Comparison of ENCODE assay signal across 17 cellular contexts in the genomic region with DNA sequence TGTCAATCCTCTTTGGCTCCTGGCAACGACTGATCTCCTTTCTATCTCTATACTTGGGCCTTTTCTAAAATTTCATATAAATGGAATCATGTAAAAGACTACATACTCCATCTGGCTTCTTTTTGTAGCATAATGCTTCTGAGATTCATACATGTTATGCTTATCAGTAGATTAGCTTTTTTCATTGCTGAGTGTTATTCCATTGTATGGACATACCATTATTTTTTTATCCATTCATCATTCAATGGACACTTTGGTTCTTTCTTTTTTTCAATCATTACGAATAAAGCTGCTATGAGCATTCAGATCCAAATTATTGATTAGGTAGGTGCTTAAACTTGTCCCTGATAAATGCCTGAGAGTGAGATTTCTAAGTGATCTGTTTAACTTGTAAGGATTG. TPM values are rescaled to one million over a fixed set of nuclear protein-coding genes. Genes with fewer than 3 reads are reported as not detected.
DNase-seq lines count a peak whose midpoint lies in the region; ATAC-seq and TF ChIP-seq lines count a peak whose summit lies in the region.
"Had no signal": no experiment of that assay in that cellular context is flagged by ENCODE, and none has a peak within 500 bp of the region (broad histone marks: within the 10 kb centered on the region; RNA-seq: fewer than 3 reads in every experiment).

No MANE protein-coding gene starts in this region.

- H3K4me1 ChIP-seq in SK-N-SH (ENCODE audit: control insufficient read depth in 1 of 2, insufficient read depth in 2 of 2, low read depth in 1 of 2, low read length in 1 of 2) (no peaks in the 10 kb centered on the region), MM.1S (ENCODE audit: low read length) (peaks cover 15% of the 10 kb centered on the region)
- H3K4me1 ChIP-seq: A549, Caco-2 had no signal

- POLR2A ChIA-PET in SK-N-SH (lab: Yijun Ruan, JAX) = no interaction called here

- H3K9ac ChIP-seq in SK-N-SH = no peak overlapping the region
- H3K9ac ChIP-seq in MM.1S (ENCODE audit: low read length) = no peak overlapping the region
- H3K9ac ChIP-seq: BLaER1 treated with 17β-estradiol and CSF1 and Interleukin-3, amounts not matched to agents 10 nM and 100 nM had no signal

- no peak for TF ChIP-seq RAD21 in SK-N-SH (IDR thresholded peaks at IDR 0.05; ENCODE audit: low read length)

- no peaks in the 10 kb centered on the region for H3F3A ChIP-seq in SK-N-SH (replicated peaks; ENCODE audit: insufficient read depth)
- peaks cover 15% of the 10 kb centered on the region for H3F3A ChIP-seq in MM.1S (ENCODE audit: insufficient read depth, low read length)

- H3K36me3 ChIP-seq in SK-N-SH (replicated peaks in 1 of 2; ENCODE audit: control insufficient read depth in 1 of 2, insufficient read depth in 2 of 2, low read length in 1 of 2) = no peaks in the 10 kb centered on the region
- H3K36me3 ChIP-seq in MM.1S (replicated peaks; ENCODE audit: insufficient read depth, low read length) = no peaks in the 10 kb centered on the region
- H3K36me3 ChIP-seq: BLaER1 treated with 17β-estradiol and CSF1 and Interleukin-3, amounts not matched to agents 10 nM and 100 nM had no signal

- no peaks in the 10 kb centered on the region for H3K9me2 ChIP-seq in SK-N-SH
- no peaks in the 10 kb centered on the region for H3K9me2 ChIP-seq in MM.1S (replicated peaks; ENCODE audit: insufficient read depth, low read length)

- no peak overlapping the region for H3K4me3 ChIP-seq in SK-N-SH (ENCODE audit: low read depth in 2 of 2, low read length in 1 of 2)
- no peak overlapping the region for H3K4me3 ChIP-seq in MM.1S (ENCODE audit: low read length)
- H3K4me3 ChIP-seq: A549; BLaER1 treated with 17β-estradiol and CSF1 and Interleukin-3, amounts not matched to agents 10 nM and 100 nM; GM12878 had no signal

- TF ChIP-seq CTCF in SK-N-SH (IDR thresholded peaks at IDR 0.05) (no peak), MM.1S (IDR thresholded peaks at IDR 0.05; ENCODE audit: low read length) (no peak)

- no peaks in the 10 kb centered on the region for H4K20me1 ChIP-seq in SK-N-SH (ENCODE audit: insufficient read depth)
- H4K20me1 ChIP-seq in MM.1S (ENCODE audit: insufficient read depth, low read length) = no peaks in the 10 kb centered on the region
- H4K20me1 ChIP-seq: BLaER1 treated with 17β-estradiol and CSF1 and Interleukin-3, amounts not matched to agents 10 nM and 100 nM had no signal

- no peak for ATAC-seq in SK-N-SH treated with all-trans-retinoic acid at 6 μM for 48 hours
- ATAC-seq: A549; CD8-positive, alpha-beta T cell had no signal

- 12% methylated on average over 2 of the region's 2 CpGs for WGBS in SK-N-SH (ENCODE audit: low lambda C conversion rate)

- CTCF ChIA-PET in SK-N-SH (lab: Yijun Ruan, JAX) = interaction anchor here (0.6 kb wide), 1 partner anchor 24 kb away, joined by 3 read pairs; no protein-coding TSS in a partner anchor

- TF ChIP-seq EP300 in SK-N-SH (IDR thresholded peaks at IDR 0.05; ENCODE audit: borderline replicate concordance in 1 of 2, low read depth in 1 of 2, low read length in 1 of 2) = no peak

- no peaks in the 10 kb centered on the region for H3K79me2 ChIP-seq in SK-N-SH (ENCODE audit: insufficient read depth)
- H3K79me2 ChIP-seq in MM.1S (ENCODE audit: low read length) = no peaks in the 10 kb centered on the region

- DNase-seq in SK-N-SH (no peak), MM.1S (no peak), superior temporal gyrus (ENCODE audit: extremely low spot score) (no peak), GM03348 (ENCODE audit: low spot score) (no peak)
- DNase-seq: AML-193; Caco-2; Calu3; CD4-positive, alpha-beta T cell; CD8-positive, alpha-beta T cell; DMS79 treated with DMSO at 0.1 percent for 48 hours; GF-D8 had no signal

- H2AFZ ChIP-seq in SK-N-SH (ENCODE audit: low read depth) = no peak overlapping the region
- no peak overlapping the region for H2AFZ ChIP-seq in MM.1S (ENCODE audit: low read length)

- no peak overlapping the region for H3K27ac ChIP-seq in SK-N-SH (ENCODE audit: low read depth in 2 of 2, low read length in 1 of 2)
- no peak overlapping the region for H3K27ac ChIP-seq in MM.1S (ENCODE audit: low read length)
- H3K27ac ChIP-seq: 22Rv1; A549; BLaER1 treated with 17β-estradiol and CSF1 and Interleukin-3, amounts not matched to agents 10 nM and 100 nM; C4-2B had no signal

- no peaks in the 10 kb centered on the region for H3K27me3 ChIP-seq in SK-N-SH (ENCODE audit: insufficient read depth)
- peaks cover 41% of the 10 kb centered on the region for H3K27me3 ChIP-seq in MM.1S (replicated peaks; ENCODE audit: insufficient read depth, low read length)
- H3K27me3 ChIP-seq: BLaER1 treated with 17β-estradiol and CSF1 and Interleukin-3, amounts not matched to agents 10 nM and 100 nM had no signal

- no peaks in the 10 kb centered on the region; the same call in 1 of the 2 replicates for H3K9me3 ChIP-seq in SK-N-SH
- no peaks in the 10 kb centered on the region for H3K9me3 ChIP-seq in MM.1S (replicated peaks; ENCODE audit: insufficient read depth, low read length)

- H3K4me2 ChIP-seq in SK-N-SH (no peak overlapping the region), MM.1S (ENCODE audit: low read depth, low read length) (peak overlapping the region; percentile 2; the same call in 1 of the 2 replicates)
- H3K4me2 ChIP-seq: A549; BLaER1 treated with 17β-estradiol and CSF1 and Interleukin-3, amounts not matched to agents 10 nM and 100 nM had no signal

TF ChIP-seq in SK-N-SH treated with all-trans-retinoic acid at 6 μM for 48 hours, 23 proteins besides CTCF, POLR2A, EP300 and RAD21:
- TF ChIP-seq ZNF8 (CRISPR knock-in tag; IDR thresholded peaks at IDR 0.05) (peak; percentile 97), ZFP30 (CRISPR knock-in tag; IDR thresholded peaks at IDR 0.05) (no peak)

TF ChIP-seq in SK-N-SH, 30 proteins besides CTCF, POLR2A, EP300 and RAD21:
- TF ChIP-seq JUND (IDR thresholded peaks at IDR 0.05) (no peak), RCOR1 (IDR thresholded peaks at IDR 0.05; ENCODE audit: low read length) (no peak), RFX5 (IDR thresholded peaks at IDR 0.05; ENCODE audit: low read length) (no peak), NFIC (IDR thresholded peaks at IDR 0.05; ENCODE audit: borderline replicate concordance) (no peak), EZH2phosphoT487 (IDR thresholded peaks at IDR 0.05; ENCODE audit: borderline replicate concordance, low read depth) (no peak), GATA2 (CRISPR knock-in tag; IDR thresholded peaks at IDR 0.05) (no peak), ELF1 (IDR thresholded peaks at IDR 0.05) (no peak), SIN3A (IDR thresholded peaks at IDR 0.05; ENCODE audit: borderline replicate concordance, low read depth, low read length) (no peak), POLR2AphosphoS5 (IDR thresholded peaks at IDR 0.05; ENCODE audit: low read depth, low read length) (no peak), RXRA (IDR thresholded peaks at IDR 0.05; ENCODE audit: borderline replicate concordance, low read depth) (no peak), FOXM1 (IDR thresholded peaks at IDR 0.05; ENCODE audit: low read depth) (no peak), CHD2 (IDR thresholded peaks at IDR 0.05; ENCODE audit: low read length, partially characterized antibody) (no peak)

RNA-seq across cellular contexts. Expression of a gene that starts 11.7 kb away (rescaled TPM):
- 7.0 and 11.2 TPM in 2 replicates for polyA plus RNA-seq in SK-N-SH (2012; rRNA removed)
- polyA plus RNA-seq in SK-N-SH (2012; cell fraction: cytosol; rRNA removed) = 12.6 and 15.5 TPM in 2 replicates
- 4.7 and 12.3 TPM in 2 replicates for polyA plus RNA-seq in SK-N-SH (2012; cell fraction: nucleus; rRNA removed)
